ENCODE assay signal across 8 cellular contexts in the genomic region with DNA sequence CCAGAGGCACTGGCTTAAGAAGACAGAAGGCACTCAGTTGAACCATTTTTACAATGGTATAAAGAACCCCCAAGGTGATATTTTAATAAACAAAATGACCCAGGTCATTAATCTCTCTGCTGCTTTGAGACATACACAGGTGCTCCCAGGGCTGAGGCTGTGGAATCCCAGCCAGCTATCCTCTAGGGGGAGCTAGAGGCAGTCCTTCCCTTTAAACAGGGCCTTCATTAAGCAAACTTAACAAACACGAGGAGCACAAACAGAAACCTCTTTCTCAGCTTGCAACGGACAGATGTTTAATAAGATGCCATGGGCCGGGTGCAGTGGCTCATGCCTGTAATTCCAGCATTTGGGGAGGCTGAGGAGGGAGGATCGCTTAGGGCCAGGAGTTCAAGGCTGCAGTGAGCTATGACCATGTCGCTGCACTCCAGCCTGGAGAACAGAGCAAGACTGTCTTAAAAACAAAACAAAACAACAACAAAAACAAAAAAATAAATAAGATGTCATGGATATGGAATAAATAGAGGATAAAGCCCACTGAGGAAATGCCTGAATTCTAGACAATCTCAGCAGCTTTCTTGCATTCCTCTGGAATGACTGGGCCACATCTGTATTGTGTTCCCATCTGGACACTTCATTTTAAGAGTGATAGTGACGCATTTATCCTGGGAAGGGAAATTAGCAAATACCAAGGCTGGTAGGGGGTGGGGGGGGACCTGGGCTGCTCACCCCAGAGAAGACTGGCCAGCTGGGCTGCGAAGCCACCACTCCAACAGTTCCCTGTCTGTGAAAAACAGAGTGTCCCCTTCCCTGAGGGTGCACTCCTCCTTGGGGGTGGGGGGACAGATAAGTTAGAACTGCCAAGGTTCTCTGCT.
DNase-seq lines count a peak whose midpoint lies in the region; ATAC-seq and TF ChIP-seq lines count a peak whose summit lies in the region.

No MANE protein-coding gene starts in this region.

- peak overlapping the region in 2 of 10 donors; percentile 49 to 69 for H3K27ac Mint-ChIP-seq in naive thymus-derived CD8-positive, alpha-beta T cell

- TF ChIP-seq CTCF in esophagus muscularis mucosa (IDR thresholded peaks at IDR 0.05), result peak in 2 of 3 experiments; percentile 29 to 52

- peak overlapping the region in 2 of 10 donors; percentile 3 to 37 for H3K4me3 Mint-ChIP-seq in naive thymus-derived CD8-positive, alpha-beta T cell

- H3K4me1 Mint-ChIP-seq in naive thymus-derived CD8-positive, alpha-beta T cell, result peaks cover 20 to 47% (median 31%) of the 10 kb centered on the region in 4 donors

- no peaks in the 10 kb centered on the region for H3K27me3 Mint-ChIP-seq in naive thymus-derived CD8-positive, alpha-beta T cell

- no peaks in the 10 kb centered on the region for H3K9me3 Mint-ChIP-seq in naive thymus-derived CD8-positive, alpha-beta T cell

- peaks cover 9 to 24% (median 11%) of the 10 kb centered on the region in 4 donors for H3K4me1 ChIP-seq in esophagus muscularis mucosa

- H3K27ac ChIP-seq in esophagus muscularis mucosa (replicated peaks in 1 of 4), result no peak overlapping the region

- intact Hi-C loops in esophagus muscularis mucosa (cut with DNase I), result no loop called here

- no peak overlapping the region for H3K4me3 ChIP-seq in esophagus muscularis mucosa

- 55% methylated on average over 7 of the region's 7 CpGs for WGBS in esophagus muscularis mucosa

- ATAC-seq in naive thymus-derived CD8-positive, alpha-beta T cell, result peak; percentile 49 to 54
- no peak for ATAC-seq in HG03039 (IDR thresholded peaks at IDR 0.05; ENCODE audit: unreplicated experiment)
- ATAC-seq in GM21528 (IDR thresholded peaks at IDR 0.05; ENCODE audit: low FRiP score, unreplicated experiment), result no peak

- DNase-seq in COLO668 (lab: John Stamatoyannopoulos, UW; ENCODE audit: unreplicated experiment), result peak; percentile 84
- DNase-seq in HT1080 (ENCODE audit: low read depth), result peak; percentile 85
- DNase-seq in NCI-H774 (lab: John Stamatoyannopoulos, UW), result peak; percentile 87
- peak; percentile 72 for DNase-seq in activated CD8-positive, alpha-beta memory T cell treated with anti-CD3 and anti-CD28 coated beads for 24 hours
- DNase-seq in esophagus muscularis mucosa (ENCODE audit: extremely low spot score), result no peak
- peak in 5 of 10 donors; percentile 23 to 37 (median 36) for DNase-seq in naive thymus-derived CD8-positive, alpha-beta T cell

- TF ChIP-seq POLR2A in esophagus muscularis mucosa (IDR thresholded peaks at IDR 0.05; ENCODE audit: low read depth), result no peak

- POLR2A ChIA-PET in naive thymus-derived CD8-positive, alpha-beta T cell (lab: Charles Lee), result interaction anchor here (0.5 to 1.3 kb wide), 3 partner anchors 13 to 223 kb away, joined by 3 to 5 read pairs (median 4); no protein-coding TSS in a partner anchor

- H3K27me3 ChIP-seq in esophagus muscularis mucosa, result no peaks in the 10 kb centered on the region

- TF ChIP-seq EP300 in esophagus muscularis mucosa (IDR thresholded peaks at IDR 0.05), result no peak

- no peaks in the 10 kb centered on the region for H3K9me3 ChIP-seq in esophagus muscularis mucosa

- H3K36me3 Mint-ChIP-seq in naive thymus-derived CD8-positive, alpha-beta T cell, result no peaks in the 10 kb centered on the region

- H3K36me3 ChIP-seq in esophagus muscularis mucosa, result no peaks in the 10 kb centered on the region

Comparison
In these comparisons a context has a peak if more than half of its experiments do, and no peak if none do; other contexts are left out.
1. ATAC-seq: peak in naive thymus-derived CD8-positive, alpha-beta T cell (2 of 2); none in HG03039 (single experiment) and GM21528 (single experiment).